ENCODE assay signal across 9 cellular contexts in the genomic region with DNA sequence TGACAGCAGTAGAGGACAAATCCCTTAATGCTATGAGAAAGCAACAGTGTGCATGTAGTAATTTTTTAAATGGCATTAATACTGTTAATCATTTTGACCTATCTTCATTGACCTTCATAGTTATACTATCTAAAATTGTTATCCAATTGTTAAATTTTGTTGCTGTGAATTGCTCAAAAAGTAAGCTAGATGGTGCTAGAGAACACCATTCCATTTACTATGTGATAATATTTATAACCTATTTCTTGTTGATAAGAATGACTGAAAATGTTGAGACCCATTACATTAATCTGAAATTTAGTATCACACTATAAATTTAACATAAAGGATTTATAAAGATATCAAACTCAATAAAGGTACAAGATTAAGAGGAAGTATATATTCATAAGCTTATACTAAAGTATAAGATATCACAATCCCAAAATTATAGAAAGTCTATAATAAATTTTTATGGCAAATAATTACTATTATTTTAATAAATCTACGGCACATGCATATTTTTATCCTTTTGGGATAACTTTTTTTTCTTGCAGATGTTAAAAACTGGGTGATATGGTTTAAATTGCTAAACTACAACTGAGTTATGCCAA.
DNase-seq lines count a peak whose midpoint lies in the region; ATAC-seq and TF ChIP-seq lines count a peak whose summit lies in the region.
"Had no signal": no experiment of that assay in that cellular context is flagged by ENCODE, and none has a peak within 500 bp of the region (broad histone marks: within the 10 kb centered on the region; RNA-seq: fewer than 3 reads in every experiment).

No MANE protein-coding gene starts in this region.

- peaks cover 13% of the 10 kb centered on the region for H3K9me3 Mint-ChIP-seq in T-helper 2 cell treated with Interferon-gamma antibody and Interleukin-4, amounts not matched to agents 5 μg/mL and 100 μg/mL, for 36 hours
- no peaks in the 10 kb centered on the region for H3K9me3 Mint-ChIP-seq in immature natural killer cell

- ATAC-seq in HG02840 (IDR thresholded peaks at IDR 0.05; ENCODE audit: low FRiP score, unreplicated experiment): no peak

- no peak overlapping the region for H3K4me3 Mint-ChIP-seq in T-helper 2 cell treated with Interferon-gamma antibody and Interleukin-4, amounts not matched to agents 5 μg/mL and 100 μg/mL, for 36 hours
- no peak overlapping the region for H3K4me3 Mint-ChIP-seq in immature natural killer cell

- no peaks in the 10 kb centered on the region for H3K4me1 ChIP-seq in breast epithelium

- no peak overlapping the region for H3K27ac ChIP-seq in breast epithelium

- no peaks in the 10 kb centered on the region for H3K27me3 ChIP-seq in breast epithelium

- H3K36me3 Mint-ChIP-seq in T-helper 2 cell treated with Interferon-gamma antibody and Interleukin-4, amounts not matched to agents 5 μg/mL and 100 μg/mL, for 36 hours (ENCODE audit: low read depth): no peaks in the 10 kb centered on the region
- no peaks in the 10 kb centered on the region for H3K36me3 Mint-ChIP-seq in immature natural killer cell

- no peak overlapping the region for H3K27ac Mint-ChIP-seq in T-helper 2 cell treated with Interferon-gamma antibody and Interleukin-4, amounts not matched to agents 5 μg/mL and 100 μg/mL, for 36 hours
- H3K27ac Mint-ChIP-seq in immature natural killer cell: no peak overlapping the region

- H3K4me3 ChIP-seq in NB4 (ENCODE audit: low read depth, low read length): no peak overlapping the region
- H3K4me3 ChIP-seq in breast epithelium: no peak overlapping the region

- H3K9me3 ChIP-seq in breast epithelium: no peaks in the 10 kb centered on the region

- H3K36me3 ChIP-seq in breast epithelium: no peaks in the 10 kb centered on the region

- H3K27me3 Mint-ChIP-seq in T-helper 2 cell treated with Interferon-gamma antibody and Interleukin-4, amounts not matched to agents 5 μg/mL and 100 μg/mL, for 36 hours (ENCODE audit: low read depth): no peaks in the 10 kb centered on the region
- no peaks in the 10 kb centered on the region for H3K27me3 Mint-ChIP-seq in immature natural killer cell (ENCODE audit: low read depth in 3 of 3)

- H3K4me1 Mint-ChIP-seq in T-helper 2 cell treated with Interferon-gamma antibody and Interleukin-4, amounts not matched to agents 5 μg/mL and 100 μg/mL, for 36 hours (ENCODE audit: low read depth): no peaks in the 10 kb centered on the region
- H3K4me1 Mint-ChIP-seq in immature natural killer cell: no peaks in the 10 kb centered on the region

- no peak for TF ChIP-seq POLR2A in NB4 (IDR thresholded peaks at IDR 0.05; ENCODE audit: extremely low read depth, insufficient read length)
- no peak for TF ChIP-seq POLR2A in breast epithelium (IDR thresholded peaks at IDR 0.05)

- intact Hi-C loops in breast epithelium (cut with DNase I; ENCODE audit: low total_unique reads): no loop called here

- TF ChIP-seq CTCF in NB4 (IDR thresholded peaks at IDR 0.05; ENCODE audit: low read depth, low read length) (peak; percentile 16), breast epithelium (IDR thresholded peaks at IDR 0.05) (peak in 2 of 3 donors; percentile 9 to 22)

- DNase-seq in EH (ENCODE audit: low read depth) (peak; percentile 30), NB4 (ENCODE audit: low read depth) (peak; percentile 12), breast epithelium (ENCODE audit: low spot score in 2 of 2) (no peak), middle frontal gyrus (ENCODE audit: extremely low spot score, low spot score) (peak; percentile 60), HK-2 (ENCODE audit: unreplicated experiment) (no peak), immature natural killer cell (no peak)
- no peak for DNase-seq in T-helper 2 cell treated with Interferon-gamma antibody and Interleukin-4, amounts not matched to agents 5 μg/mL and 100 μg/mL, for 36 hours (ENCODE audit: low spot score)
- DNase-seq: activated CD8-positive, alpha-beta memory T cell treated with anti-CD3 and anti-CD28 coated beads, Interleukin-2, amount 50 U/mL, for 48 hours had no signal

Comparison
In these comparisons a context has a peak if more than half of its experiments do, and no peak if none do; other contexts are left out.
1. DNase-seq: peak in EH (single experiment), NB4 (single experiment) and middle frontal gyrus (single experiment); none in breast epithelium (0 of 2), T-helper 2 cell treated with Interferon-gamma antibody and Interleukin-4, amounts not matched to agents 5 μg/mL and 100 μg/mL, for 36 hours (single experiment), HK-2 (single experiment) and immature natural killer cell (0 of 3).